ENCODE assay signal across 18 cellular contexts in genomic region chrX:9370888-9371287, GRCh38.
DNase-seq lines count a peak whose midpoint lies in the region; ATAC-seq and TF ChIP-seq lines count a peak whose summit lies in the region.
"Had no signal": no experiment of that assay in that cellular context is flagged by ENCODE, and none has a peak within 500 bp of the region (broad histone marks: within the 10 kb centered on the region; RNA-seq: fewer than 3 reads in every experiment).

No MANE protein-coding gene starts in this region.

- H3K4me1 ChIP-seq in colonic mucosa, result no peaks in the 10 kb centered on the region
- H3K4me1 ChIP-seq: esophagus muscularis mucosa had no signal

- TF ChIP-seq CTCF in AG10803 (conservative IDR thresholded peaks at IDR 0.05; ENCODE audit: low read length) (no peak), astrocyte of the cerebellum (IDR thresholded peaks at IDR 0.05; ENCODE audit: low read depth, low read length, missing control alignments) (no peak), colonic mucosa (IDR thresholded peaks at IDR 0.05) (no peak)

- no peaks in the 10 kb centered on the region for H3K27me3 ChIP-seq in colonic mucosa
- H3K27me3 ChIP-seq: esophagus muscularis mucosa, neutrophil had no signal

- no peak overlapping the region for H3K9ac ChIP-seq in colonic mucosa (ENCODE audit: low read depth in 2 of 2, low read length in 2 of 2)
- H3K9ac ChIP-seq: KMS-11 had no signal

- no peaks in the 10 kb centered on the region for H3K9me3 ChIP-seq in colonic mucosa
- H3K9me3 ChIP-seq: esophagus muscularis mucosa, heart right ventricle, neutrophil had no signal

- H3K4me3 ChIP-seq in AG10803 (ENCODE audit: low read length) (no peak overlapping the region), astrocyte of the cerebellum (ENCODE audit: low read depth, low read length) (no peak overlapping the region), colonic mucosa (no peak overlapping the region)
- H3K4me3 ChIP-seq: esophagus muscularis mucosa, heart right ventricle had no signal

- in situ Hi-C loops in astrocyte of the cerebellum (cut with HindIII; ENCODE audit: low sequenced_read_pairs), result no loop called here

- ATAC-seq in HG02852 (IDR thresholded peaks at IDR 0.05; ENCODE audit: unreplicated experiment), result no peak
- ATAC-seq: activated CD4-positive, CD25-positive, alpha-beta regulatory T cell treated with anti-CD3 and anti-CD28 coated beads, Interleukin-2, amount 50 U/mL, for 24 hours; heart right ventricle had no signal

- H3K27ac ChIP-seq in colonic mucosa, result no peak overlapping the region
- H3K27ac ChIP-seq: esophagus muscularis mucosa, heart right ventricle, KMS-11, neutrophil had no signal

- intact Hi-C loops in colonic mucosa (cut with DNase I), result no loop called here

- no peaks in the 10 kb centered on the region for H3K36me3 ChIP-seq in colonic mucosa
- H3K36me3 ChIP-seq: esophagus muscularis mucosa, heart right ventricle, neutrophil had no signal

- peak; percentile 56 for DNase-seq in AG10803 (ENCODE audit: low read depth)
- DNase-seq in GF-D8 (lab: John Stamatoyannopoulos, UW), result peak; percentile 3
- peak; percentile 45 for DNase-seq in astrocyte of the cerebellum (ENCODE audit: low read depth)
- DNase-seq in kidney glomerular epithelial cell (lab: John Stamatoyannopoulos, UW), result peak; percentile 5
- DNase-seq in HuH-7 (ENCODE audit: low spot score), result no peak
- DNase-seq in colonic mucosa, result no peak
- DNase-seq: activated naive CD4-positive, alpha-beta T cell; activated T-cell treated with anti-CD3 and anti-CD28 coated beads, Interleukin-2, amount 50 U/mL, for 24 hours; effector CD4-positive, alpha-beta T cell; heart right ventricle; NCI-H1105; NCI-H2081 treated with DMSO at 0.1 percent for 48 hours; RPMI8226 had no signal

Comparison
In these comparisons a context has a peak if more than half of its experiments do, and no peak if none do; other contexts are left out.
1. DNase-seq: peak in AG10803 (single experiment), GF-D8 (single experiment), astrocyte of the cerebellum (single experiment) and kidney glomerular epithelial cell (single experiment); none in HuH-7 (single experiment) and colonic mucosa (single experiment).